ENCODE assay signal across 8 cellular contexts in the genomic region with DNA sequence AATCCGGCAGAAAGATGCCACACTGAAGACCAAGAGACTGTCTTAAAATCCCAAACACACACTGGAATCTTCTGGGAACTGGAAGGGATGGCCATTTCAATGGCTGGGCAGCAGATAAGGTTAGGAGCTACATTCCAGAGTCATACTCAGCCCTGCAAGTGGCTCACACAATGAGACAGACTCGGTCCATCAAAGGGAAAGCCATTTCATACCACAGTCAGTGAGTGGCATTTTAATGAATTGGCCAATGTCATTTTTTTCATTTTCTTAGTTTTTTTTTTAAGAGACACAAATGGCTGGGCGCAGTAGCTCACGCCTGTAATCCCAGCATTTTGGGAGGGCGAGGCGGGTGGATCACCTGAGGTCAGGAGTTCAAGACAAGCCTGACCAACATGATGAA.
"Had no signal": no experiment of that assay in that cellular context is flagged by ENCODE, and none has a peak within 500 bp of the region (broad histone marks: within the 10 kb centered on the region; RNA-seq: fewer than 3 reads in every experiment).

No MANE protein-coding gene starts in this region.

- H3K4me3 Mint-ChIP-seq: HFFc6 had no signal

- H3K4me3 ChIP-seq: GM23248, HAP-1, K562 had no signal

- H2AFZ ChIP-seq: GM23248 had no signal

- H3K9ac ChIP-seq: GM23248 had no signal

- H3K27ac ChIP-seq: GM23248, HL-60 had no signal

- H3K27ac Mint-ChIP-seq: HFFc6 had no signal

- H3K9me3 Mint-ChIP-seq: HFFc6 had no signal

- H3K4me1 ChIP-seq: HAP-1 had no signal

- ATAC-seq: HCT116, HepG2, K562 had no signal

- H3K9me3 ChIP-seq: HAP-1 had no signal

- DNase-seq: GM23248, H7, HFFc6 had no signal
